Comparison of ENCODE assay signal across 8 cellular contexts in genomic region chr3:194089357-194090177, GRCh38. TPM values are rescaled to one million over a fixed set of nuclear protein-coding genes. Genes with fewer than 3 reads are reported as not detected.
DNase-seq lines count a peak whose midpoint lies in the region; ATAC-seq and TF ChIP-seq lines count a peak whose summit lies in the region.

No MANE protein-coding gene starts in this region.

- no peak overlapping the region for H3K27ac Mint-ChIP-seq in activated CD8-positive, alpha-beta T cell treated with anti-CD3 and anti-CD28 coated beads for 36 hours
- no peak overlapping the region for H3K27ac Mint-ChIP-seq in activated CD8-positive, alpha-beta T cell treated with anti-CD3 and anti-CD28 coated beads, Interleukin-2, amount 10 ng/mL, durations not matched to agents 7 days and 5 days

- no peak overlapping the region for H3K4me3 Mint-ChIP-seq in activated CD8-positive, alpha-beta T cell treated with anti-CD3 and anti-CD28 coated beads for 36 hours
- H3K4me3 Mint-ChIP-seq in activated CD8-positive, alpha-beta T cell treated with anti-CD3 and anti-CD28 coated beads, Interleukin-2, amount 10 ng/mL, durations not matched to agents 7 days and 5 days: no peak overlapping the region

- TF ChIP-seq CTCF in activated CD8-positive, alpha-beta T cell treated with anti-CD3 and anti-CD28 coated beads for 36 hours (IDR thresholded peaks at IDR 0.05): no peak
- no peak for TF ChIP-seq CTCF in cardiac fibroblast (IDR thresholded peaks at IDR 0.05; ENCODE audit: low read depth, low read length)
- TF ChIP-seq CTCF in lower leg skin (IDR thresholded peaks at IDR 0.05): no peak

- CTCF ChIA-PET in activated CD8-positive, alpha-beta T cell treated with anti-CD3 and anti-CD28 coated beads for 36 hours (lab: Charles Lee): no interaction called here
- CTCF ChIA-PET in activated CD8-positive, alpha-beta T cell treated with anti-CD3 and anti-CD28 coated beads, Interleukin-2, amount 10 ng/mL, durations not matched to agents 7 days and 5 days (lab: Charles Lee): no interaction called here

- H3K9me3 Mint-ChIP-seq in activated CD8-positive, alpha-beta T cell treated with anti-CD3 and anti-CD28 coated beads for 36 hours: no peaks in the 10 kb centered on the region
- H3K9me3 Mint-ChIP-seq in activated CD8-positive, alpha-beta T cell treated with anti-CD3 and anti-CD28 coated beads, Interleukin-2, amount 10 ng/mL, durations not matched to agents 7 days and 5 days (ENCODE audit: insufficient read depth): no peaks in the 10 kb centered on the region

- WGBS in lower leg skin, 2 donors: 17 to 19% methylated on average over 18 of the region's 18 CpGs

- peak; percentile 50 for DNase-seq in activated CD8-positive, alpha-beta T cell treated with anti-CD3 and anti-CD28 coated beads for 36 hours
- no peak for DNase-seq in activated CD8-positive, alpha-beta T cell treated with anti-CD3 and anti-CD28 coated beads, Interleukin-2, amount 10 ng/mL, durations not matched to agents 7 days and 5 days
- DNase-seq in NOMO-1 treated with DMSO at 0.1 percent for 48 hours (lab: John Stamatoyannopoulos, UW; ENCODE audit: unreplicated experiment) (peak; percentile 100), cardiac fibroblast (ENCODE audit: low read depth in 2 of 2) (peak; percentile 99), lower leg skin (ENCODE audit: low spot score in 2 of 2) (peak; percentile 92 to 96), stromal cell of bone marrow (ENCODE audit: low read depth) (peak; percentile 90), medulla oblongata (ENCODE audit: extremely low spot score) (no peak)

- peak; percentile 77 for ATAC-seq in activated CD8-positive, alpha-beta T cell treated with anti-CD3 and anti-CD28 coated beads for 36 hours
- ATAC-seq in activated CD8-positive, alpha-beta T cell treated with anti-CD3 and anti-CD28 coated beads, Interleukin-2, amount 10 ng/mL, durations not matched to agents 7 days and 5 days: no peak
- ATAC-seq in HG02759 (IDR thresholded peaks at IDR 0.05; ENCODE audit: unreplicated experiment): peak; percentile 67

- no peaks in the 10 kb centered on the region for H3K36me3 Mint-ChIP-seq in activated CD8-positive, alpha-beta T cell treated with anti-CD3 and anti-CD28 coated beads for 36 hours (ENCODE audit: low read depth)
- no peaks in the 10 kb centered on the region for H3K36me3 Mint-ChIP-seq in activated CD8-positive, alpha-beta T cell treated with anti-CD3 and anti-CD28 coated beads, Interleukin-2, amount 10 ng/mL, durations not matched to agents 7 days and 5 days (ENCODE audit: low read depth)

- H3K4me1 Mint-ChIP-seq in activated CD8-positive, alpha-beta T cell treated with anti-CD3 and anti-CD28 coated beads for 36 hours (ENCODE audit: low read depth): no peaks in the 10 kb centered on the region
- peaks cover 4% of the 10 kb centered on the region for H3K4me1 Mint-ChIP-seq in activated CD8-positive, alpha-beta T cell treated with anti-CD3 and anti-CD28 coated beads, Interleukin-2, amount 10 ng/mL, durations not matched to agents 7 days and 5 days (ENCODE audit: low read depth)

- peaks cover 9% of the 10 kb centered on the region for H3K27me3 Mint-ChIP-seq in activated CD8-positive, alpha-beta T cell treated with anti-CD3 and anti-CD28 coated beads for 36 hours
- H3K27me3 Mint-ChIP-seq in activated CD8-positive, alpha-beta T cell treated with anti-CD3 and anti-CD28 coated beads, Interleukin-2, amount 10 ng/mL, durations not matched to agents 7 days and 5 days (ENCODE audit: low read depth): peaks cover 11% of the 10 kb centered on the region

- H3K4me3 ChIP-seq in cardiac fibroblast (replicated peaks in 1 of 2; ENCODE audit: low read depth in 2 of 2, low read length in 2 of 2): no peak overlapping the region
- H3K4me3 ChIP-seq in lower leg skin (ENCODE audit: low read depth, poor library complexity, severe bottlenecking): no peak overlapping the region

- POLR2A ChIA-PET in activated CD8-positive, alpha-beta T cell treated with anti-CD3 and anti-CD28 coated beads for 36 hours (lab: Charles Lee): no interaction called here
- POLR2A ChIA-PET in activated CD8-positive, alpha-beta T cell treated with anti-CD3 and anti-CD28 coated beads, Interleukin-2, amount 10 ng/mL, durations not matched to agents 7 days and 5 days (lab: Charles Lee): no interaction called here

- TF ChIP-seq POLR2A in lower leg skin (IDR thresholded peaks at IDR 0.05): no peak

- intact Hi-C loops in activated CD8-positive, alpha-beta T cell treated with anti-CD3 and anti-CD28 coated beads for 36 hours (cut with micrococcal nuclease): no loop called here
- intact Hi-C loops in lower leg skin (cut with DNase I; ENCODE audit: low total_unique reads): no loop called here

RNA-seq across cellular contexts. Expression of gene HES1, which starts 46.4 kb away (rescaled TPM):
- not detected for total RNA-seq in activated CD8-positive, alpha-beta T cell treated with anti-CD3 and anti-CD28 coated beads for 36 hours
- total RNA-seq in activated CD8-positive, alpha-beta T cell treated with anti-CD3 and anti-CD28 coated beads, Interleukin-2, amount 10 ng/mL, durations not matched to agents 7 days and 5 days: not detected
- total RNA-seq in lower leg skin: 100 to 1,000 TPM; 145 to 366 (median 315) TPM

Comparison
In these comparisons a context has a peak if more than half of its experiments do, and no peak if none do; other contexts are left out.
1. DNase-seq: peak in activated CD8-positive, alpha-beta T cell treated with anti-CD3 and anti-CD28 coated beads for 36 hours (single experiment), NOMO-1 treated with DMSO at 0.1 percent for 48 hours (single experiment), cardiac fibroblast (2 of 2), lower leg skin (2 of 2) and stromal cell of bone marrow (single experiment); none in activated CD8-positive, alpha-beta T cell treated with anti-CD3 and anti-CD28 coated beads, Interleukin-2, amount 10 ng/mL, durations not matched to agents 7 days and 5 days (single experiment) and medulla oblongata (single experiment).
2. RNA of gene HES1, which starts 46.4 kb away (total RNA-seq): 145 to 366 TPM in lower leg skin; not detected in activated CD8-positive, alpha-beta T cell treated with anti-CD3 and anti-CD28 coated beads, Interleukin-2, amount 10 ng/mL, durations not matched to agents 7 days and 5 days and not detected in activated CD8-positive, alpha-beta T cell treated with anti-CD3 and anti-CD28 coated beads for 36 hours; every median in the first group is over 100 times any median in the second.